11 cellular contexts compared by ENCODE assay signal in the genomic region with DNA sequence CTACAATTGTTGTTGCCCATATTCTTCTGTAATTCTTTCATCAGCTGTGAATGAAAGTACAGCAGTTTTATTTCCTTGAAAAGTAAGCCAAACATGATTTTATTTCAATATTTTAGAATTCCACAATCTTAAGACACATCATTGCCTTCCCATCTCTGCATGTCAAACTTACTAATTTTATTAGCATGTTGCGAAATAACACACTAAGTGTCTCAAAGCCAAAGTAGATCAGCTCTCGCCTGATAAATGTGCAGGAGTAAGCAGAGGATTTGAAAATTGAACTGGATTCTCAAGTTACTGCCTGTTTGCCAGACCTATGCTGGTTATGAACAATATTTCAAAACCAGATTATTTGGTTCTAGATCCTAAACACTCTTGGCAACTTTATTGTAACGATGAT. TPM values are rescaled to one million over a fixed set of nuclear protein-coding genes. Genes with fewer than 3 reads are reported as not detected.
DNase-seq lines count a peak whose midpoint lies in the region; ATAC-seq and TF ChIP-seq lines count a peak whose summit lies in the region.
"Had no signal": no experiment of that assay in that cellular context is flagged by ENCODE, and none has a peak within 500 bp of the region (broad histone marks: within the 10 kb centered on the region; RNA-seq: fewer than 3 reads in every experiment).

No MANE protein-coding gene starts in this region.

- intact Hi-C loops in left ventricle myocardium inferior (cut with micrococcal nuclease), result no loop called here

- CTCF ChIA-PET in activated CD4-positive, alpha-beta T cell treated with anti-CD3 and anti-CD28 coated beads, Interleukin-2, amount 10 ng/mL, durations not matched to agents 7 days and 5 days (lab: Charles Lee), result interaction anchor here (1.2 to 3.3 kb wide), 5 partner anchors 10 to 61 kb away, joined by 4 to 9 read pairs (median 5); no protein-coding TSS in a partner anchor

- H3K4me1 Mint-ChIP-seq in activated CD4-positive, alpha-beta T cell treated with anti-CD3 and anti-CD28 coated beads, Interleukin-2, amount 10 ng/mL, durations not matched to agents 7 days and 5 days, result peaks cover 95% of the 10 kb centered on the region
- peaks cover 65% of the 10 kb centered on the region for H3K4me1 Mint-ChIP-seq in T-helper 17 cell
- peaks cover 95% of the 10 kb centered on the region for H3K4me1 Mint-ChIP-seq in stimulated activated naive CD8-positive, alpha-beta T cell treated with anti-CD3 and anti-CD28 coated beads, Interleukin-15, amount 100 ng/mL, for 72 hours

- H3K27ac Mint-ChIP-seq in activated CD4-positive, alpha-beta T cell treated with anti-CD3 and anti-CD28 coated beads, Interleukin-2, amount 10 ng/mL, durations not matched to agents 7 days and 5 days, result peak overlapping the region; percentile 97
- H3K27ac Mint-ChIP-seq in T-helper 17 cell, result peak overlapping the region; percentile 92
- H3K27ac Mint-ChIP-seq in stimulated activated naive CD8-positive, alpha-beta T cell treated with anti-CD3 and anti-CD28 coated beads, Interleukin-15, amount 100 ng/mL, for 72 hours, result peak overlapping the region; percentile 100

- H3K9me3 ChIP-seq in T-helper 17 cell (ENCODE audit: control insufficient read depth, low read length, poor library complexity, severe bottlenecking), result no peaks in the 10 kb centered on the region
- H3K9me3 ChIP-seq in left ventricle myocardium inferior (replicated peaks), result peaks cover 3% of the 10 kb centered on the region

- no peaks in the 10 kb centered on the region for H3K27me3 ChIP-seq in left ventricle myocardium inferior (ENCODE audit: low read depth)

- DNase-seq in activated CD4-positive, alpha-beta T cell treated with anti-CD3 and anti-CD28 coated beads, Interleukin-2, amount 10 ng/mL, durations not matched to agents 7 days and 5 days, result no peak
- DNase-seq in activated CD4-positive, alpha-beta T cell treated with anti-CD3 and anti-CD28 coated beads, Interleukin-2, amount 50 U/mL, for 48 hours, result no peak
- DNase-seq in T-helper 17 cell (no peak), left ventricle myocardium inferior (no peak), foreskin melanocyte (no peak), NCI-H82 (lab: John Stamatoyannopoulos, UW) (no peak)
- no peak for DNase-seq in stimulated activated naive CD8-positive, alpha-beta T cell treated with anti-CD3 and anti-CD28 coated beads, Interleukin-15, amount 100 ng/mL, for 72 hours
- DNase-seq: NCI-H524 treated with DMSO at 0.1 percent for 48 hours, occipital lobe, WERI-Rb-1 had no signal

- no peaks in the 10 kb centered on the region for H3K27me3 Mint-ChIP-seq in activated CD4-positive, alpha-beta T cell treated with anti-CD3 and anti-CD28 coated beads, Interleukin-2, amount 10 ng/mL, durations not matched to agents 7 days and 5 days
- H3K27me3 Mint-ChIP-seq in T-helper 17 cell, result no peaks in the 10 kb centered on the region
- H3K27me3 Mint-ChIP-seq in stimulated activated naive CD8-positive, alpha-beta T cell treated with anti-CD3 and anti-CD28 coated beads, Interleukin-15, amount 100 ng/mL, for 72 hours, result no peaks in the 10 kb centered on the region

- H3K36me3 Mint-ChIP-seq in activated CD4-positive, alpha-beta T cell treated with anti-CD3 and anti-CD28 coated beads, Interleukin-2, amount 10 ng/mL, durations not matched to agents 7 days and 5 days (ENCODE audit: low read depth), result peaks cover 72% of the 10 kb centered on the region
- peaks cover 6% of the 10 kb centered on the region for H3K36me3 Mint-ChIP-seq in T-helper 17 cell (ENCODE audit: low read depth)

- H3K36me3 ChIP-seq in left ventricle myocardium inferior, result peaks cover 8% of the 10 kb centered on the region
- H3K36me3 ChIP-seq: WERI-Rb-1 had no signal

- peak overlapping the region; percentile 67 for H3K4me3 Mint-ChIP-seq in activated CD4-positive, alpha-beta T cell treated with anti-CD3 and anti-CD28 coated beads, Interleukin-2, amount 10 ng/mL, durations not matched to agents 7 days and 5 days
- peak overlapping the region; percentile 78 for H3K4me3 Mint-ChIP-seq in T-helper 17 cell
- H3K4me3 Mint-ChIP-seq in stimulated activated naive CD8-positive, alpha-beta T cell treated with anti-CD3 and anti-CD28 coated beads, Interleukin-15, amount 100 ng/mL, for 72 hours, result peak overlapping the region; percentile 78 to 86

- peak overlapping the region; percentile 85 for H3K27ac ChIP-seq in left ventricle myocardium inferior (replicated peaks)
- H3K27ac ChIP-seq: WERI-Rb-1 had no signal

- no peaks in the 10 kb centered on the region for H3K9me3 Mint-ChIP-seq in activated CD4-positive, alpha-beta T cell treated with anti-CD3 and anti-CD28 coated beads, Interleukin-2, amount 10 ng/mL, durations not matched to agents 7 days and 5 days
- no peaks in the 10 kb centered on the region for H3K9me3 Mint-ChIP-seq in stimulated activated naive CD8-positive, alpha-beta T cell treated with anti-CD3 and anti-CD28 coated beads, Interleukin-15, amount 100 ng/mL, for 72 hours

- H3K4me3 ChIP-seq in left ventricle myocardium inferior, result no peak overlapping the region

- ATAC-seq in T-helper 17 cell (no peak), GM18498 (IDR thresholded peaks at IDR 0.05; ENCODE audit: unreplicated experiment) (no peak)
- ATAC-seq in stimulated activated naive CD8-positive, alpha-beta T cell treated with anti-CD3 and anti-CD28 coated beads, Interleukin-15, amount 100 ng/mL, for 72 hours, result no peak

- no peak for TF ChIP-seq CTCF in left ventricle myocardium inferior (IDR thresholded peaks at IDR 0.05; ENCODE audit: borderline replicate concordance)

- H3K4me1 ChIP-seq in left ventricle myocardium inferior, result peaks cover 98% of the 10 kb centered on the region

- POLR2A ChIA-PET in activated CD4-positive, alpha-beta T cell treated with anti-CD3 and anti-CD28 coated beads, Interleukin-2, amount 10 ng/mL, durations not matched to agents 7 days and 5 days (lab: Charles Lee), result interaction anchor here (1.2 kb wide), 1 partner anchor 23 kb away, joined by 5 read pairs; no protein-coding TSS in a partner anchor

RNA-seq across cellular contexts. Expression of gene TGFBR2, which starts 25.7 kb away (rescaled TPM):
- total RNA-seq in activated CD4-positive, alpha-beta T cell treated with anti-CD3 and anti-CD28 coated beads, Interleukin-2, amount 10 ng/mL, durations not matched to agents 7 days and 5 days, result 10 to 100 TPM; 74.4 to 77.8 TPM
- 10 to 100 TPM; 58.4 to 74.5 TPM for total RNA-seq in T-helper 17 cell
- total RNA-seq in left ventricle myocardium inferior, result 144 TPM
